ENCODE assay signal across 8 cellular contexts in the genomic region with DNA sequence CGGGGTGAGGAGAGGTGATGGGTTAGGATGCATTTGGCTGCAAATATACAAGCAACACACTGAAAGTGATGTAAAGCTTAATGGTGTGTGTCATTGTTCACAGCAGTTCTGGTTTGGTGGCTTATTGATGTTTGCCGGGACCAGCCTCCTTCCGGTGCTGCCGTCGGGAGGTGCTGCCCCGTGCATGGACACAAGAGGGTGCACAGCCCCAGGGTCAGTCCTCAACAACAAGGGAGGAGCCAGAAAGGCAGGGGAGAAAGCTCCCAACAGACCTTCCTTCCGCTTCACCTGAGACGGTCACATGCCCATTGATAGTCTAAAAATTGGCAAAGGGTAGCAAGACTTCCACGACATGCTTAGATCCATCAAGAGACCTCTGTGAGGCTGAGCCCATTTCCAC. TPM values are rescaled to one million over a fixed set of nuclear protein-coding genes. Genes with fewer than 3 reads are reported as not detected.
A peak's percentile ranks its signal among the peaks of the same experiment; 100 is the strongest.
DNase-seq lines count a peak whose midpoint lies in the region; ATAC-seq and TF ChIP-seq lines count a peak whose summit lies in the region.

No MANE protein-coding gene starts in this region.

- H3K27me3 ChIP-seq in GM23338 (ENCODE audit: insufficient read depth) (no peaks in the 10 kb centered on the region), WERI-Rb-1 (ENCODE audit: insufficient read depth, low read depth, severe bottlenecking) (no peaks in the 10 kb centered on the region), gastroesophageal sphincter (peaks cover 46% of the 10 kb centered on the region)

- ATAC-seq in GM23338 (peak; percentile 96), HG03108 (IDR thresholded peaks at IDR 0.05; ENCODE audit: unreplicated experiment) (no peak), gastroesophageal sphincter (no peak), HG02885 (IDR thresholded peaks at IDR 0.05; ENCODE audit: poor library complexity, unreplicated experiment) (no peak)

- H2AFZ ChIP-seq in GM23338, result no peak overlapping the region; the same call in 1 of the 2 replicates

- peaks cover 12% of the 10 kb centered on the region; the same call in 2 of the 3 replicates for H3K9me3 Mint-ChIP-seq in GM23338
- no peaks in the 10 kb centered on the region for H3K9me3 Mint-ChIP-seq in activated T-helper 1 cell treated with anti-CD3 and anti-CD28 coated beads, Interleukin-12 subunit alpha, Interleukin-12 subunit beta, Interleukin-2, Interleukin-4 antibody, amounts not matched to agents 30 ng/mL and 10 ng/mL and 1 ng/mL, durations not matched to agents 14 hours and 24 hours and 36 hours

- H3K9me3 ChIP-seq in WERI-Rb-1 (ENCODE audit: severe bottlenecking), result peaks cover 3% of the 10 kb centered on the region
- H3K9me3 ChIP-seq in gastroesophageal sphincter, result no peaks in the 10 kb centered on the region

- H3K36me3 ChIP-seq in GM23338 (ENCODE audit: insufficient read depth), result no peaks in the 10 kb centered on the region
- no peaks in the 10 kb centered on the region for H3K36me3 ChIP-seq in WERI-Rb-1
- H3K36me3 ChIP-seq in gastroesophageal sphincter, result no peaks in the 10 kb centered on the region

- H3K4me3 ChIP-seq in GM23338 (no peak overlapping the region), WERI-Rb-1 (ENCODE audit: low read depth, low read length) (no peak overlapping the region), gastroesophageal sphincter (no peak overlapping the region)

- H3K4me2 ChIP-seq in GM23338, result no peak overlapping the region

- H3K36me3 Mint-ChIP-seq in GM23338 (ENCODE audit: low read depth), result peaks cover 4% of the 10 kb centered on the region; the same call in 1 of the 3 replicates
- H3K36me3 Mint-ChIP-seq in activated T-helper 1 cell treated with anti-CD3 and anti-CD28 coated beads, Interleukin-12 subunit alpha, Interleukin-12 subunit beta, Interleukin-2, Interleukin-4 antibody, amounts not matched to agents 30 ng/mL and 10 ng/mL and 1 ng/mL, durations not matched to agents 14 hours and 24 hours and 36 hours (ENCODE audit: low read depth), result no peaks in the 10 kb centered on the region

- no peaks in the 10 kb centered on the region for H3F3A ChIP-seq in GM23338 (replicated peaks; ENCODE audit: low read depth)

- H3K4me1 Mint-ChIP-seq in GM23338, result peaks cover 7% of the 10 kb centered on the region; the same call in 2 of the 3 replicates
- peaks cover 3% of the 10 kb centered on the region for H3K4me1 Mint-ChIP-seq in activated T-helper 1 cell treated with anti-CD3 and anti-CD28 coated beads, Interleukin-12 subunit alpha, Interleukin-12 subunit beta, Interleukin-2, Interleukin-4 antibody, amounts not matched to agents 30 ng/mL and 10 ng/mL and 1 ng/mL, durations not matched to agents 14 hours and 24 hours and 36 hours (ENCODE audit: low read depth)

- TF ChIP-seq EP300 in gastroesophageal sphincter (IDR thresholded peaks at IDR 0.05), result no peak

- no peaks in the 10 kb centered on the region for H4K20me1 ChIP-seq in GM23338 (replicated peaks; ENCODE audit: insufficient read depth)

- H3K27ac ChIP-seq in GM23338 (ENCODE audit: low read depth) (no peak overlapping the region), WERI-Rb-1 (no peak overlapping the region), gastroesophageal sphincter (no peak overlapping the region)

- 50 to 73% methylated on average over 2 to 3 of the region's 9 CpGs for WGBS in gastroesophageal sphincter (ENCODE audit: low coverage in 1 of 2), 2 donors

- H3K79me2 ChIP-seq in GM23338 (replicated peaks; ENCODE audit: insufficient read depth), result no peaks in the 10 kb centered on the region

- TF ChIP-seq CTCF in GM23338 (conservative IDR thresholded peaks at IDR 0.05; ENCODE audit: low read depth in 2 of 2), result peak; percentile 65 to 81
- TF ChIP-seq CTCF in WERI-Rb-1 (IDR thresholded peaks at IDR 0.05; ENCODE audit: low read depth, low read length), result peak; percentile 89
- no peak for TF ChIP-seq CTCF in gastroesophageal sphincter (IDR thresholded peaks at IDR 0.05)

- H3K9me2 ChIP-seq in GM23338 (ENCODE audit: insufficient read depth), result no peaks in the 10 kb centered on the region

- H3K4me1 ChIP-seq in GM23338 (ENCODE audit: insufficient read depth) (no peaks in the 10 kb centered on the region), gastroesophageal sphincter (no peaks in the 10 kb centered on the region)

- no peak for TF ChIP-seq POLR2A in gastroesophageal sphincter (IDR thresholded peaks at IDR 0.05)

- intact Hi-C loops in activated T-helper 1 cell treated with anti-CD3 and anti-CD28 coated beads, Interleukin-12 subunit alpha, Interleukin-12 subunit beta, Interleukin-2, Interleukin-4 antibody, amounts not matched to agents 30 ng/mL and 10 ng/mL and 1 ng/mL, durations not matched to agents 14 hours and 24 hours and 36 hours (cut with micrococcal nuclease), result loop anchor here (1.0 kb wide), 1 partner anchor 167 kb away; no protein-coding TSS in a partner anchor

- H3K27ac Mint-ChIP-seq in GM23338, result no peak overlapping the region
- H3K27ac Mint-ChIP-seq in activated T-helper 1 cell treated with anti-CD3 and anti-CD28 coated beads, Interleukin-12 subunit alpha, Interleukin-12 subunit beta, Interleukin-2, Interleukin-4 antibody, amounts not matched to agents 30 ng/mL and 10 ng/mL and 1 ng/mL, durations not matched to agents 14 hours and 24 hours and 36 hours, result no peak overlapping the region

- peaks cover 4% of the 10 kb centered on the region for H3K27me3 Mint-ChIP-seq in GM23338 (ENCODE audit: insufficient read depth, low read depth, poor library complexity)
- H3K27me3 Mint-ChIP-seq in activated T-helper 1 cell treated with anti-CD3 and anti-CD28 coated beads, Interleukin-12 subunit alpha, Interleukin-12 subunit beta, Interleukin-2, Interleukin-4 antibody, amounts not matched to agents 30 ng/mL and 10 ng/mL and 1 ng/mL, durations not matched to agents 14 hours and 24 hours and 36 hours (ENCODE audit: insufficient read depth), result peaks cover 30% of the 10 kb centered on the region

- DNase-seq in AG20443 (ENCODE audit: low spot score) (peak; percentile 15), GM23338 (ENCODE audit: low spot score) (peak; percentile 80), WERI-Rb-1 (peak; percentile 66), kidney tubule cell (ENCODE audit: low spot score) (peak; percentile 67)
- no peak for DNase-seq in activated T-helper 1 cell treated with anti-CD3 and anti-CD28 coated beads, Interleukin-12 subunit alpha, Interleukin-12 subunit beta, Interleukin-2, Interleukin-4 antibody, amounts not matched to agents 30 ng/mL and 10 ng/mL and 1 ng/mL, durations not matched to agents 14 hours and 24 hours and 36 hours (ENCODE audit: low spot score)

- no peak overlapping the region for H3K4me3 Mint-ChIP-seq in GM23338
- no peak overlapping the region for H3K4me3 Mint-ChIP-seq in activated T-helper 1 cell treated with anti-CD3 and anti-CD28 coated beads, Interleukin-12 subunit alpha, Interleukin-12 subunit beta, Interleukin-2, Interleukin-4 antibody, amounts not matched to agents 30 ng/mL and 10 ng/mL and 1 ng/mL, durations not matched to agents 14 hours and 24 hours and 36 hours

TF ChIP-seq in GM23338, 12 proteins besides CTCF, POLR2A, EP300 and RAD21 (continues in another document):
- TF ChIP-seq, protein P1, sequence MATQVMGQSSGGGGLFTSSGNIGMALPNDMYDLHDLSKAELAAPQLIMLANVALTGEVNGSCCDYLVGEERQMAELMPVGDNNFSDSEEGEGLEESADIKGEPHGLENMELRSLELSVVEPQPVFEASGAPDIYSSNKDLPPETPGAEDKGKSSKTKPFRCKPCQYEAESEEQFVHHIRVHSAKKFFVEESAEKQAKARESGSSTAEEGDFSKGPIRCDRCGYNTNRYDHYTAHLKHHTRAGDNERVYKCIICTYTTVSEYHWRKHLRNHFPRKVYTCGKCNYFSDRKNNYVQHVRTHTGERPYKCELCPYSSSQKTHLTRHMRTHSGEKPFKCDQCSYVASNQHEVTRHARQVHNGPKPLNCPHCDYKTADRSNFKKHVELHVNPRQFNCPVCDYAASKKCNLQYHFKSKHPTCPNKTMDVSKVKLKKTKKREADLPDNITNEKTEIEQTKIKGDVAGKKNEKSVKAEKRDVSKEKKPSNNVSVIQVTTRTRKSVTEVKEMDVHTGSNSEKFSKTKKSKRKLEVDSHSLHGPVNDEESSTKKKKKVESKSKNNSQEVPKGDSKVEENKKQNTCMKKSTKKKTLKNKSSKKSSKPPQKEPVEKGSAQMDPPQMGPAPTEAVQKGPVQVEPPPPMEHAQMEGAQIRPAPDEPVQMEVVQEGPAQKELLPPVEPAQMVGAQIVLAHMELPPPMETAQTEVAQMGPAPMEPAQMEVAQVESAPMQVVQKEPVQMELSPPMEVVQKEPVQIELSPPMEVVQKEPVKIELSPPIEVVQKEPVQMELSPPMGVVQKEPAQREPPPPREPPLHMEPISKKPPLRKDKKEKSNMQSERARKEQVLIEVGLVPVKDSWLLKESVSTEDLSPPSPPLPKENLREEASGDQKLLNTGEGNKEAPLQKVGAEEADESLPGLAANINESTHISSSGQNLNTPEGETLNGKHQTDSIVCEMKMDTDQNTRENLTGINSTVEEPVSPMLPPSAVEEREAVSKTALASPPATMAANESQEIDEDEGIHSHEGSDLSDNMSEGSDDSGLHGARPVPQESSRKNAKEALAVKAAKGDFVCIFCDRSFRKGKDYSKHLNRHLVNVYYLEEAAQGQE (IDR thresholded peaks at IDR 0.05; ENCODE audit: unreplicated experiment), result no peak

RNA-seq across cellular contexts. Expression of gene RNF32, which starts 9.5 kb away (rescaled TPM):
- 0.56 TPM in 1 of 2 replicates, not detected in the other for total RNA-seq in GM23338 (2014; rRNA removed; shearing (Covaris generic))
- polyA plus RNA-seq in GM23338 (2016; fragmentation: Nextera tagmentation; extraction: Ambion mirVana), result 2.0 and 2.2 TPM in 2 replicates
- total RNA-seq in activated T-helper 1 cell treated with anti-CD3 and anti-CD28 coated beads, Interleukin-12 subunit alpha, Interleukin-12 subunit beta, Interleukin-2, Interleukin-4 antibody, amounts not matched to agents 30 ng/mL and 10 ng/mL and 1 ng/mL, durations not matched to agents 14 hours and 24 hours and 36 hours, result 2.1 and 2.2 TPM in 2 replicates
- total RNA-seq in gastroesophageal sphincter, result under 1 TPM in 2 of 4 donors, not detected in 2; 0.35 to 0.67 TPM

Comparison
In these comparisons a context has a peak if more than half of its experiments do, and no peak if none do; other contexts are left out.
1. CTCF ChIP-seq: peak in GM23338 (2 of 2) and WERI-Rb-1 (single experiment); none in gastroesophageal sphincter (0 of 4).